14 cellular contexts compared by ENCODE assay signal in the genomic region with DNA sequence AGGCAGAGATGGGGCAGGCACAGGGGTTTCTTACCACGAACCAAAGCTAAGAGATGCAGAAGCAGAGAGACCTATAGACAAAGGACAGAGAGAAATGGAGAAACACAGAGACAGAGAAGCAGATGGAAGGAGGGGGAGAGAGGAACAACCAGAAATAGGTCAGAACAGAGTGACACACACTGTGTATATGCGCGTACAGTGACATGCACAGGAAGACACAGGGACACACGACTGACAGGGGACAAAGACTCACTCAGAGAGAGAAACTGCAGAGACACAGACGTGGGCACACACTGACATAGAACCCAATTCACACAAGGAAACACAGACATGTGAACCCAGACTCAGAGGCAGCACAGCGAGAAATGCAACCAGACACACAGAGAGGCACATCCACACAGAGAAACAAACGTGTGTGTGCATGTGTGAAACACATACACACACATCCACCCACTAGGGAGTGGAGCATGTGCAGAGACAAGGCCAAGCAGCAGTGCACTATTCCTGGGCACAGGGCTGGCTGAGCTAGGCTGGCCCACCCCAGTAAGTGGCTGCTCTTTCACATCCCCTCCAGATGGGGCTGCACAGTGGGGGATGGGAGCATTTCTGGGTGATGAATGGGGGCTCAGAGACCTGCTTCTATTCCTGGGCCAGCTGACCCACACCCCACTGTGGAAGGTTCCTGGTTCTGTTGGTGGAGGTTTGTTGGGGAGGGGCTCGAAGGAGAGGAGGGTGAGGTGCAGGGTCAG.
"Had no signal": no experiment of that assay in that cellular context is flagged by ENCODE, and none has a peak within 500 bp of the region (broad histone marks: within the 10 kb centered on the region; RNA-seq: fewer than 3 reads in every experiment).

No MANE protein-coding gene starts in this region.

- H3K4me2 ChIP-seq: hepatocyte had no signal

- H3K4me3 Mint-ChIP-seq: activated B cell treated with CpG ODN at 0.5 μM for 24 hours; activated naive CD8-positive, alpha-beta T cell treated with anti-CD3 and anti-CD28 coated beads for 36 hours; neural crest cell; T-helper 1 cell treated with Interleukin-12 subunit alpha and Interleukin-12 subunit beta and Interleukin-4 antibody, amounts not matched to agents 30 μg/mL and 1 μg/mL, for 36 hours had no signal

- H3K4me1 Mint-ChIP-seq: activated B cell treated with CpG ODN at 0.5 μM for 24 hours; activated naive CD8-positive, alpha-beta T cell treated with anti-CD3 and anti-CD28 coated beads for 36 hours had no signal

- H3K4me3 ChIP-seq: ascending aorta, hepatocyte, tibial nerve had no signal

- H3K27ac ChIP-seq: ascending aorta, hepatocyte, tibial nerve had no signal

- H3K9me3 ChIP-seq: ascending aorta, tibial nerve had no signal

- H3K79me2 ChIP-seq: hepatocyte had no signal

- H3K4me1 ChIP-seq: ascending aorta, tibial nerve had no signal

- H2AFZ ChIP-seq: hepatocyte had no signal

- H3K27ac Mint-ChIP-seq: activated B cell treated with CpG ODN at 0.5 μM for 24 hours; activated naive CD8-positive, alpha-beta T cell treated with anti-CD3 and anti-CD28 coated beads for 36 hours; T-helper 1 cell treated with Interleukin-12 subunit alpha and Interleukin-12 subunit beta and Interleukin-4 antibody, amounts not matched to agents 30 μg/mL and 1 μg/mL, for 36 hours had no signal

- H3K9me3 Mint-ChIP-seq: activated B cell treated with CpG ODN at 0.5 μM for 24 hours; activated naive CD8-positive, alpha-beta T cell treated with anti-CD3 and anti-CD28 coated beads for 36 hours; neural crest cell; T-helper 1 cell treated with Interleukin-12 subunit alpha and Interleukin-12 subunit beta and Interleukin-4 antibody, amounts not matched to agents 30 μg/mL and 1 μg/mL, for 36 hours had no signal

- H3K36me3 Mint-ChIP-seq: activated naive CD8-positive, alpha-beta T cell treated with anti-CD3 and anti-CD28 coated beads for 36 hours had no signal

- H3K36me3 ChIP-seq: ascending aorta, tibial nerve had no signal

- DNase-seq: activated B cell treated with CpG ODN at 0.5 μM for 24 hours; activated CD4-positive, alpha-beta T cell treated with anti-CD3 and anti-CD28 coated beads, Interleukin-2, amount 50 U/mL, for 1 hour; activated naive CD8-positive, alpha-beta T cell treated with anti-CD3 and anti-CD28 coated beads for 36 hours; cortex of kidney; kidney glomerular epithelial cell; mesendoderm; stimulated activated CD4-positive, alpha-beta T cell treated with anti-CD3 and anti-CD28 coated beads, Interleukin-15, amount 100 ng/mL, for 24 hours; stimulated activated CD4-positive, alpha-beta T cell treated with anti-CD3 and anti-CD28 coated beads, Interleukin-4, amount 100 ng/mL, for 4 hours had no signal

- ATAC-seq: SK-N-SH treated with all-trans-retinoic acid at 6 μM for 48 hours had no signal

- H3K27me3 ChIP-seq: ascending aorta, tibial nerve had no signal
